Comparison of ENCODE assay signal across 11 cellular contexts in the genomic region with DNA sequence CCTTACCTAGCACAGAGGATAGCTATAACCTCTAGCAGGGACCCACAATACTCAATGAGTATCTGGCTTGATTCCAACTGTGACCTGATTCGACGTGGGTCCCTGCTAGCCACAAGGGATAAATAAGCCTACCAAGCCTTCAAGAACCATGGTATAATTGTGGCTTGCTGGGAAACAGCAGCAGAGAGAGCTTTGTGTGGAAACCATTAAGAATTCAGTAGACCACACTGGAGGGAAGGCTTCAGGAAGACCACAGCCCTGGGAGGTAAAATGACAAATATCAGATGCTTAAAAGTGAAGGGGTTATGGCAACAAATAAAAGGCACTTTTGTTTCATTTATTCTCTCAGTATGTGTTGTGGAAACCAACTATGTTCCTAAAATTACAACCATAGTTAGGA.
DNase-seq lines count a peak whose midpoint lies in the region; TF ChIP-seq lines count a peak whose summit lies in the region.
"Had no signal": no experiment of that assay in that cellular context is flagged by ENCODE, and none has a peak within 500 bp of the region (broad histone marks: within the 10 kb centered on the region; RNA-seq: fewer than 3 reads in every experiment).

No MANE protein-coding gene starts in this region.

- H3K36me3 ChIP-seq in spleen, result peaks cover 0 to 15% (median 0%) of the 10 kb centered on the region in 6 donors

- in situ Hi-C loops in astrocyte of the cerebellum (cut with HindIII; ENCODE audit: low sequenced_read_pairs), result no loop called here

- peak overlapping the region; percentile 86 for H3K4me3 Mint-ChIP-seq in T-helper 1 cell treated with Interleukin-12 subunit alpha and Interleukin-12 subunit beta and Interleukin-4 antibody, amounts not matched to agents 30 μg/mL and 1 μg/mL, for 36 hours
- H3K4me3 Mint-ChIP-seq in IgD-negative memory B cell (peak overlapping the region in 3 of 4 donors; percentile 16 to 92 (median 44)), neural crest cell (peak overlapping the region; percentile 87)

- no peak for DNase-seq in T-helper 1 cell
- peak; percentile 32 for DNase-seq in astrocyte of the cerebellum (ENCODE audit: low read depth)
- DNase-seq in neural crest cell (ENCODE audit: low read depth, low spot score), result no peak
- DNase-seq in GM03348 (ENCODE audit: low spot score), result no peak
- no peak for DNase-seq in spleen
- no peak for DNase-seq in H4 (ENCODE audit: low spot score)
- DNase-seq: body of pancreas, KG1, OCI-M1 had no signal

- intact Hi-C loops in spleen (cut with DNase I; ENCODE audit: low total_unique reads), result no loop called here

- H3K9me3 ChIP-seq in spleen, result no peaks in the 10 kb centered on the region
- H3K9me3 ChIP-seq: body of pancreas had no signal

- H3K27ac Mint-ChIP-seq in T-helper 1 cell treated with Interleukin-12 subunit alpha and Interleukin-12 subunit beta and Interleukin-4 antibody, amounts not matched to agents 30 μg/mL and 1 μg/mL, for 36 hours, result no peak overlapping the region
- peak overlapping the region in 2 of 3 donors; percentile 3 to 13 for H3K27ac Mint-ChIP-seq in IgD-negative memory B cell
- no peak overlapping the region for H3K27ac Mint-ChIP-seq in neural crest cell (ENCODE audit: unreplicated experiment)

- peaks cover 8 to 77% (median 32%) of the 10 kb centered on the region in 6 donors for H3K4me1 ChIP-seq in spleen

- H3K27me3 ChIP-seq in spleen (replicated peaks in 1 of 7), result no peaks in the 10 kb centered on the region
- H3K27me3 ChIP-seq: body of pancreas had no signal

- H3K4me1 Mint-ChIP-seq in T-helper 1 cell treated with Interleukin-12 subunit alpha and Interleukin-12 subunit beta and Interleukin-4 antibody, amounts not matched to agents 30 μg/mL and 1 μg/mL, for 36 hours (ENCODE audit: low read depth), result peaks cover 67% of the 10 kb centered on the region
- peaks cover 6 to 13% (median 10%) of the 10 kb centered on the region in 3 donors for H3K4me1 Mint-ChIP-seq in IgD-negative memory B cell
- peaks cover 20% of the 10 kb centered on the region for H3K4me1 Mint-ChIP-seq in neural crest cell

- TF ChIP-seq POLR2A in spleen (IDR thresholded peaks at IDR 0.05), result no peak

- no peaks in the 10 kb centered on the region for H3K9me3 Mint-ChIP-seq in T-helper 1 cell treated with Interleukin-12 subunit alpha and Interleukin-12 subunit beta and Interleukin-4 antibody, amounts not matched to agents 30 μg/mL and 1 μg/mL, for 36 hours
- H3K9me3 Mint-ChIP-seq in IgD-negative memory B cell, result no peaks in the 10 kb centered on the region
- H3K9me3 Mint-ChIP-seq in neural crest cell, result no peaks in the 10 kb centered on the region

- no peak overlapping the region for H3K27ac ChIP-seq in spleen
- H3K27ac ChIP-seq: body of pancreas had no signal

- WGBS in spleen, 5 donors, result 56 to 64% (median 60%) methylated on average over 2 of the region's 2 CpGs

- peaks cover 20% of the 10 kb centered on the region for H3K36me3 Mint-ChIP-seq in T-helper 1 cell treated with Interleukin-12 subunit alpha and Interleukin-12 subunit beta and Interleukin-4 antibody, amounts not matched to agents 30 μg/mL and 1 μg/mL, for 36 hours (ENCODE audit: low read depth)
- no peaks in the 10 kb centered on the region for H3K36me3 Mint-ChIP-seq in IgD-negative memory B cell
- H3K36me3 Mint-ChIP-seq in neural crest cell (ENCODE audit: low read depth), result no peaks in the 10 kb centered on the region

- TF ChIP-seq CTCF in astrocyte of the cerebellum (IDR thresholded peaks at IDR 0.05; ENCODE audit: low read depth, low read length, missing control alignments) (no peak), neural crest cell (conservative IDR thresholded peaks at IDR 0.05) (no peak), spleen (IDR thresholded peaks at IDR 0.05 in 8 of 11, conservative IDR thresholded peaks at IDR 0.05 in 3 of 11) (no peak)

- no peaks in the 10 kb centered on the region for H3K27me3 Mint-ChIP-seq in T-helper 1 cell treated with Interleukin-12 subunit alpha and Interleukin-12 subunit beta and Interleukin-4 antibody, amounts not matched to agents 30 μg/mL and 1 μg/mL, for 36 hours (ENCODE audit: low read depth)
- no peaks in the 10 kb centered on the region for H3K27me3 Mint-ChIP-seq in IgD-negative memory B cell
- peaks cover 25% of the 10 kb centered on the region for H3K27me3 Mint-ChIP-seq in neural crest cell (ENCODE audit: low read depth)

- H3K4me3 ChIP-seq in astrocyte of the cerebellum (ENCODE audit: low read depth, low read length), result no peak overlapping the region
- no peak overlapping the region for H3K4me3 ChIP-seq in spleen
- H3K4me3 ChIP-seq: body of pancreas had no signal

Comparison
In these comparisons a context has a peak if more than half of its experiments do, and no peak if none do; other contexts are left out.
1. H3K27ac Mint-ChIP-seq: peak in IgD-negative memory B cell (2 of 3); none in T-helper 1 cell treated with Interleukin-12 subunit alpha and Interleukin-12 subunit beta and Interleukin-4 antibody, amounts not matched to agents 30 μg/mL and 1 μg/mL, for 36 hours (single experiment) and neural crest cell (single experiment).
2. Peak in every context shown above with its lines, with median percentiles within 50 percentile points of each other: H3K4me3 Mint-ChIP-seq.